In genomic region chrX:19954707-19955106, GRCh38 we compare ENCODE assay signal across 18 cellular contexts. TPM values are rescaled to one million over a fixed set of nuclear protein-coding genes. Genes with fewer than 3 reads are reported as not detected.
DNase-seq lines count a peak whose midpoint lies in the region; ATAC-seq and TF ChIP-seq lines count a peak whose summit lies in the region.
"Had no signal": no experiment of that assay in that cellular context is flagged by ENCODE, and none has a peak within 500 bp of the region (broad histone marks: within the 10 kb centered on the region; RNA-seq: fewer than 3 reads in every experiment).

No MANE protein-coding gene starts in this region.

- in situ Hi-C loops in GM13976 (cut with MboI; ENCODE audit: low sequenced_read_pairs, unreplicated experiment) = no loop called here

- intact Hi-C loops in sciatic nerve (cut with DNase I) = loop anchor here (5.0 kb wide), 1 partner anchor 1763 kb away; no protein-coding TSS in a partner anchor

- no peaks in the 10 kb centered on the region for H3K9me3 ChIP-seq in adipocyte (ENCODE audit: control insufficient read depth, low read length)
- no peaks in the 10 kb centered on the region for H3K9me3 ChIP-seq in effector memory CD4-positive, alpha-beta T cell (ENCODE audit: control insufficient read depth, low read length)

- DNase-seq in EH (ENCODE audit: low read depth) (peak; percentile 43), adipocyte (ENCODE audit: low read depth) (peak; percentile 41), fibroblast of pulmonary artery (ENCODE audit: low read depth) (peak; percentile 15), sciatic nerve (ENCODE audit: low spot score) (no peak), GM13976 (ENCODE audit: low spot score) (no peak), GM03348 (ENCODE audit: low spot score) (no peak)
- DNase-seq in effector memory CD4-positive, alpha-beta T cell = no peak
- DNase-seq: AML-193, COR-L47, DMS153, HCEC 1CT, NCI-H1436, NCI-H2029 treated with DMSO at 0.1 percent for 48 hours, NCI-H2171 treated with DMSO at 0.1 percent for 48 hours, NCI-H510A, NCI-H774 had no signal

- no peaks in the 10 kb centered on the region for H3K36me3 ChIP-seq in adipocyte (ENCODE audit: control insufficient read depth, insufficient read depth, low read length, severe bottlenecking)
- H3K36me3 ChIP-seq in effector memory CD4-positive, alpha-beta T cell (ENCODE audit: control insufficient read depth, insufficient read depth, low read length) = no peaks in the 10 kb centered on the region

- peak overlapping the region; percentile 61 for H3K9ac ChIP-seq in adipocyte (ENCODE audit: low read length)
- H3K9ac ChIP-seq: KMS-11 had no signal

- H3K27me3 ChIP-seq in adipocyte (replicated peaks; ENCODE audit: control insufficient read depth, insufficient read depth, low read length) = no peaks in the 10 kb centered on the region
- no peaks in the 10 kb centered on the region for H3K27me3 ChIP-seq in effector memory CD4-positive, alpha-beta T cell (replicated peaks; ENCODE audit: control insufficient read depth, insufficient read depth, low read length, poor library complexity, severe bottlenecking)

- no peak overlapping the region for H3K27ac ChIP-seq in effector memory CD4-positive, alpha-beta T cell (ENCODE audit: insufficient read depth, low read length, poor library complexity, severe bottlenecking)
- H3K27ac ChIP-seq: KMS-11 had no signal

- TF ChIP-seq CTCF in fibroblast of pulmonary artery (IDR thresholded peaks at IDR 0.05; ENCODE audit: low read length, missing control alignments) (no peak), GM13976 (IDR thresholded peaks at IDR 0.05; ENCODE audit: borderline replicate concordance, control extremely low read depth, extremely low read depth, insufficient read depth, missing control alignments) (no peak)

- peak; percentile 26 for ATAC-seq in sciatic nerve
- no peak for ATAC-seq in HG03095 (IDR thresholded peaks at IDR 0.05; ENCODE audit: unreplicated experiment)

- H3K4me1 ChIP-seq in adipocyte (ENCODE audit: control insufficient read depth, insufficient read depth, low read length) = peaks cover 27% of the 10 kb centered on the region
- H3K4me1 ChIP-seq in effector memory CD4-positive, alpha-beta T cell (ENCODE audit: control insufficient read depth, insufficient read depth, low read length, poor library complexity, severe bottlenecking) = no peaks in the 10 kb centered on the region

- H3K4me3 ChIP-seq in adipocyte (ENCODE audit: low read length) (peak overlapping the region; percentile 59), fibroblast of pulmonary artery (replicated peaks; ENCODE audit: low read depth, low read length) (no peak overlapping the region)
- H3K4me3 ChIP-seq in effector memory CD4-positive, alpha-beta T cell (ENCODE audit: insufficient read depth, low read depth, low read length, poor library complexity, severe bottlenecking) = no peak overlapping the region

RNA-seq across cellular contexts. Expression of gene BCLAF3, which starts 36.2 kb away (rescaled TPM):
- 24.9 TPM for total RNA-seq in sciatic nerve

Comparison
In these comparisons a context has a peak if more than half of its experiments do, and no peak if none do; other contexts are left out.
1. DNase-seq: peak in EH (single experiment), adipocyte (single experiment) and fibroblast of pulmonary artery (single experiment); none in sciatic nerve (single experiment), GM13976 (single experiment), effector memory CD4-positive, alpha-beta T cell (0 of 3) and GM03348 (single experiment).